ENCODE assay signal across 6 cellular contexts in the genomic region with DNA sequence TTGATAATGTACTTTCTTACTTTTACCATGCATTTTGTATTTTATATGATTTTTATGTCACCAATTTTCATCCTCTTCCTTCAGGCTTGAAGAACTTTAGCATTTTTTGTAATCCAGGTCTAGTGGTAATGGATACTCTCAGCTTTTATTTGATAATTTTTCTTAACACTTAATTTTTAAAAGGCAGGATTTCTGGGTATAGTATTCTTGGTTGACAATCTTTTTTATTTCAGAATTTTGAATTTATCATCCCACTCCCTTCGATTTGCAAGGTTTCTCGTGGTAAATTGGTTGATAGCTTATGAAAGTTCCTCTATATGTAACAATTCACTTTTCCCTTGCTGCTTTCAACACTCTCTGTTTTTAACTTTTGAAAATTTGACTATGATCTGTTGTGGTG.
"Had no signal": no experiment of that assay in that cellular context is flagged by ENCODE, and none has a peak within 500 bp of the region (broad histone marks: within the 10 kb centered on the region; RNA-seq: fewer than 3 reads in every experiment).

No MANE protein-coding gene starts in this region.

- H3K4me3 ChIP-seq: K562 had no signal

- DNase-seq: IMR-90, KBM-7, KG1 had no signal

- H3K27ac ChIP-seq: HL-60, KMS-11 had no signal
